19 cellular contexts compared by ENCODE assay signal in genomic region chr13:114027826-114028225, GRCh38. TPM values are rescaled to one million over a fixed set of nuclear protein-coding genes. Genes with fewer than 3 reads are reported as not detected.
A peak's percentile ranks its signal among the peaks of the same experiment; 100 is the strongest.
DNase-seq lines count a peak whose midpoint lies in the region; ATAC-seq and TF ChIP-seq lines count a peak whose summit lies in the region.
"Had no signal": no experiment of that assay in that cellular context is flagged by ENCODE, and none has a peak within 500 bp of the region (broad histone marks: within the 10 kb centered on the region; RNA-seq: fewer than 3 reads in every experiment).

No MANE protein-coding gene starts in this region.

- H3K27ac Mint-ChIP-seq in HFFc6: peak overlapping the region; percentile 90; the same call in 1 of the 2 replicates
- H3K27ac Mint-ChIP-seq: dendritic cell treated with granulocyte-macrophage colony-stimulating factor and Interleukin-4, amounts not matched to agents 40 ng/mL and 50 ng/mL, for 4 days; neural progenitor cell had no signal

- H3K4me1 Mint-ChIP-seq in HFFc6 (ENCODE audit: low read depth): peaks cover 36% of the 10 kb centered on the region

- peaks cover 14% of the 10 kb centered on the region for H3K79me2 ChIP-seq in smooth muscle cell (ENCODE audit: low read depth)

- TF ChIP-seq POLR2A in spleen (IDR thresholded peaks at IDR 0.05): no peak

- 88 to 93% (median 92%) methylated on average over 18 to 21 of the region's 21 CpGs for WGBS in spleen, 5 donors
- WGBS in smooth muscle cell (ENCODE audit: low lambda C conversion rate): 99% methylated on average over 21 of the region's 21 CpGs

- H3K9me3 Mint-ChIP-seq in HFFc6: no peaks in the 10 kb centered on the region
- H3K9me3 Mint-ChIP-seq: dendritic cell treated with granulocyte-macrophage colony-stimulating factor and Interleukin-4, amounts not matched to agents 40 ng/mL and 50 ng/mL, for 4 days; neural progenitor cell had no signal

- no peak for ATAC-seq in left ventricle myocardium superior
- ATAC-seq in activated CD4-positive, CD25-positive, alpha-beta regulatory T cell treated with anti-CD3 and anti-CD28 coated beads, Interleukin-2, amount 50 U/mL, for 24 hours: no peak
- no peak for ATAC-seq in GM21515 (IDR thresholded peaks at IDR 0.05; ENCODE audit: unreplicated experiment)
- ATAC-seq: esophagus mucosa had no signal

- H3K4me2 ChIP-seq in smooth muscle cell: no peak overlapping the region
- H3K4me2 ChIP-seq: neural progenitor cell had no signal

- H3K9me3 ChIP-seq in adipocyte (ENCODE audit: control insufficient read depth, low read length): no peaks in the 10 kb centered on the region
- no peaks in the 10 kb centered on the region for H3K9me3 ChIP-seq in spleen
- no peaks in the 10 kb centered on the region for H3K9me3 ChIP-seq in smooth muscle cell (replicated peaks; ENCODE audit: low read depth)
- H3K9me3 ChIP-seq: SJCRH30 had no signal

- H3K27ac ChIP-seq in spleen (peak overlapping the region in 6 of 8 donors; percentile 26 to 75 (median 48)), smooth muscle cell (ENCODE audit: low read depth) (no peak overlapping the region)
- H3K27ac ChIP-seq: neural progenitor cell, SJCRH30 had no signal

- intact Hi-C loops in left ventricle myocardium superior (cut with micrococcal nuclease): no loop called here
- intact Hi-C loops in spleen (cut with DNase I; ENCODE audit: low total_unique reads): no loop called here

- TF ChIP-seq CTCF in HFFc6 (IDR thresholded peaks at IDR 0.05) (no peak), spleen (IDR thresholded peaks at IDR 0.05 in 8 of 11, conservative IDR thresholded peaks at IDR 0.05 in 3 of 11) (no peak), smooth muscle cell (IDR thresholded peaks at IDR 0.05; ENCODE audit: borderline replicate concordance, insufficient read depth, poor library complexity, severe bottlenecking) (no peak)

- DNase-seq in HFFc6 (no peak), adipocyte (ENCODE audit: low read depth) (no peak), left ventricle myocardium superior (peak; percentile 15), spleen (no peak), smooth muscle cell (lab: John Stamatoyannopoulos, UW; ENCODE audit: unreplicated experiment) (no peak), NOMO-1 (lab: John Stamatoyannopoulos, UW; ENCODE audit: unreplicated experiment in 2 of 2) (no peak)
- DNase-seq: activated CD4-positive, CD25-positive, alpha-beta regulatory T cell treated with anti-CD3 and anti-CD28 coated beads, Interleukin-2, amount 50 U/mL, for 72 hours; activated naive CD4-positive, alpha-beta T cell; COR-L47; MV-4-11; NCI-H2029; NCI-H510A; retina; SJCRH30 had no signal

- H3K9ac ChIP-seq in adipocyte (ENCODE audit: low read length) (peak overlapping the region; percentile 82), smooth muscle cell (ENCODE audit: low read depth) (no peak overlapping the region)
- H3K9ac ChIP-seq: neural progenitor cell had no signal

- H3K36me3 ChIP-seq in adipocyte (ENCODE audit: control insufficient read depth, insufficient read depth, low read length, severe bottlenecking) (peaks cover 41% of the 10 kb centered on the region), spleen (peaks cover 0 to 73% (median 20%) of the 10 kb centered on the region in 6 donors), smooth muscle cell (ENCODE audit: low read depth) (no peaks in the 10 kb centered on the region)
- H3K36me3 ChIP-seq: neural progenitor cell had no signal

- H3K4me3 ChIP-seq in adipocyte (ENCODE audit: low read length): no peak overlapping the region
- H3K4me3 ChIP-seq in spleen: no peak overlapping the region
- H3K4me3 ChIP-seq in smooth muscle cell: no peak overlapping the region
- H3K4me3 ChIP-seq: neural progenitor cell, SJCRH30 had no signal

- no peak overlapping the region for H2AFZ ChIP-seq in smooth muscle cell (ENCODE audit: low read depth)
- H2AFZ ChIP-seq: neural progenitor cell had no signal

- peak overlapping the region; percentile 76; the same call in 1 of the 2 replicates for H3K4me3 Mint-ChIP-seq in HFFc6
- H3K4me3 Mint-ChIP-seq: dendritic cell treated with granulocyte-macrophage colony-stimulating factor and Interleukin-4, amounts not matched to agents 40 ng/mL and 50 ng/mL, for 4 days; neural progenitor cell had no signal

- no peaks in the 10 kb centered on the region for H3F3A ChIP-seq in smooth muscle cell (ENCODE audit: low read depth)

- peaks cover 87% of the 10 kb centered on the region for H4K20me1 ChIP-seq in smooth muscle cell (ENCODE audit: low read depth)

- peaks cover 45% of the 10 kb centered on the region for H3K36me3 Mint-ChIP-seq in HFFc6 (ENCODE audit: low read depth)

- peaks cover 3% of the 10 kb centered on the region for H3K27me3 Mint-ChIP-seq in HFFc6 (ENCODE audit: insufficient read depth)
- H3K27me3 Mint-ChIP-seq: dendritic cell treated with granulocyte-macrophage colony-stimulating factor and Interleukin-4, amounts not matched to agents 40 ng/mL and 50 ng/mL, for 4 days had no signal

- H3K27me3 ChIP-seq in adipocyte (replicated peaks; ENCODE audit: control insufficient read depth, insufficient read depth, low read length): no peaks in the 10 kb centered on the region
- no peaks in the 10 kb centered on the region for H3K27me3 ChIP-seq in spleen (replicated peaks in 1 of 7)
- H3K27me3 ChIP-seq in smooth muscle cell (ENCODE audit: low read depth): no peaks in the 10 kb centered on the region
- H3K27me3 ChIP-seq: neural progenitor cell, SJCRH30 had no signal

- H3K4me1 ChIP-seq in adipocyte (ENCODE audit: control insufficient read depth, insufficient read depth, low read length) (peaks cover 47% of the 10 kb centered on the region), spleen (peaks cover 23 to 64% (median 46%) of the 10 kb centered on the region in 6 donors), smooth muscle cell (ENCODE audit: low read depth) (peaks cover 15% of the 10 kb centered on the region)

RNA-seq across cellular contexts. Expression of gene C13orf46, which starts 54.0 kb away (rescaled TPM):
- 1 to 10 TPM; 1.4 to 2.5 (median 2.0) TPM for total RNA-seq in HFFc6 (2021; fragmentation: NEBNext Ultra II Directional; extraction: Animal tissue kit (Norgen Biotek cat#: 25700))
- 0.37 TPM for total RNA-seq in left ventricle myocardium superior
- 1 to 10 TPM in 5 of 7 donors, under 1 TPM in 2; 0.83 to 4.2 (median 2.6) TPM for total RNA-seq in spleen
- polyA plus RNA-seq in spleen: under 1 TPM; 0.09 to 0.70 (median 0.13) TPM
- total RNA-seq in smooth muscle cell: 5.8 TPM in 1 of 2 replicates, not detected in the other
- 0.26 and 0.87 TPM in 2 replicates for polyA plus RNA-seq in smooth muscle cell
